In genomic region chr1:211133841-211134669, GRCh38 we compare ENCODE assay signal across 8 cellular contexts. TPM values are rescaled to one million over a fixed set of nuclear protein-coding genes. Genes with fewer than 3 reads are reported as not detected.
DNase-seq lines count a peak whose midpoint lies in the region; ATAC-seq and TF ChIP-seq lines count a peak whose summit lies in the region.

Gene KCNH1, minus strand, starts transcription at chr1:211134148. Its CDS starts 203 bp downstream, at chr1:211133945.

- no peaks in the 10 kb centered on the region for H3K4me1 Mint-ChIP-seq in activated T-helper 17 cell treated with anti-CD3 and anti-CD28 coated beads, Interleukin-2, amount 50 U/mL, for 72 hours
- H3K4me1 Mint-ChIP-seq in neural crest cell, result no peaks in the 10 kb centered on the region
- H3K4me1 Mint-ChIP-seq in stimulated activated naive CD8-positive, alpha-beta T cell treated with anti-CD3 and anti-CD28 coated beads, Interleukin-15, Interleukin-2, amounts not matched to agents 100 ng/mL and 50 ng/mL, for 24 hours (ENCODE audit: low read depth), result peaks cover 18% of the 10 kb centered on the region

- peak within 1 kb of the TSS; percentile 77 for H3K4me2 ChIP-seq in IMR-90 (ENCODE audit: low read depth, low read length)

- peak within 1 kb of the TSS; percentile 40; the same call in 1 of the 2 replicates for H2BK120ac ChIP-seq in IMR-90 (ENCODE audit: low read depth, low read length)

- H4K91ac ChIP-seq in IMR-90 (ENCODE audit: insufficient read depth, low read depth, low read length), result peak within 1 kb of the TSS; percentile 39; the same call in 1 of the 2 replicates

- no peak within 1 kb of the TSS for H4K8ac ChIP-seq in IMR-90 (ENCODE audit: low read depth in 2 of 2, low read length in 2 of 2)

- no peak within 1 kb of the TSS for H2AK5ac ChIP-seq in IMR-90 (ENCODE audit: low read depth, low read length)

- TF ChIP-seq CTCF in IMR-90 (conservative IDR thresholded peaks at IDR 0.05; ENCODE audit: low read depth, low read length), result peak; percentile 99
- TF ChIP-seq CTCF in neural crest cell (conservative IDR thresholded peaks at IDR 0.05), result peak; percentile 98

- in situ Hi-C loops in IMR-90 (cut with MboI; ENCODE audit: low sequenced_read_pairs), result loop anchor here (5.0 kb wide), 2 partner anchors 547 to 687 kb away; no protein-coding TSS in a partner anchor

- H2BK15ac ChIP-seq in IMR-90 (ENCODE audit: low read depth, low read length), result no peak within 1 kb of the TSS

- no peaks in the 10 kb centered on the region for H3K79me1 ChIP-seq in IMR-90 (ENCODE audit: low read depth in 1 of 2, low read length in 2 of 2)

- peak within 1 kb of the TSS; percentile 58 for H3K4me3 ChIP-seq in IMR-90 (ENCODE audit: insufficient read depth, low read depth, low read length)

- H2AK9ac ChIP-seq in IMR-90 (replicated peaks; ENCODE audit: low read depth, low read length, poor library complexity), result no peak within 1 kb of the TSS

- CTCF ChIA-PET in IMR-90 (lab: Yijun Ruan, JAX), result interaction anchor here (0.5 to 4.6 kb wide), 38 partner anchors 9 to 773 kb away, joined by 3 to 76 read pairs (median 4); no protein-coding TSS in a partner anchor

- POLR2A ChIA-PET in IMR-90 (lab: Charles Lee; ENCODE audit: unreplicated experiment), result interaction anchor here (0.6 kb wide), 1 partner anchor 12 kb away, joined by 3 read pairs; no protein-coding TSS in a partner anchor

- no peak within 1 kb of the TSS for H4K5ac ChIP-seq in IMR-90 (ENCODE audit: low read depth, low read length)

- no peaks in the 10 kb centered on the region for H3K36me3 ChIP-seq in IMR-90 (ENCODE audit: control insufficient read depth, insufficient read depth, low read length)

- peaks cover 8% of the 10 kb centered on the region for H3K27me3 ChIP-seq in IMR-90 (ENCODE audit: control insufficient read depth, insufficient read depth, low read length)

- no peak within 1 kb of the TSS for H3K18ac ChIP-seq in IMR-90 (ENCODE audit: low read depth, low read length)

- peaks cover 42% of the 10 kb centered on the region for H3K27me3 Mint-ChIP-seq in activated T-helper 17 cell treated with anti-CD3 and anti-CD28 coated beads, Interleukin-2, amount 50 U/mL, for 72 hours
- peaks cover 71% of the 10 kb centered on the region for H3K27me3 Mint-ChIP-seq in neural crest cell (ENCODE audit: low read depth)
- peaks cover 78% of the 10 kb centered on the region for H3K27me3 Mint-ChIP-seq in stimulated activated naive CD8-positive, alpha-beta T cell treated with anti-CD3 and anti-CD28 coated beads, Interleukin-15, Interleukin-2, amounts not matched to agents 100 ng/mL and 50 ng/mL, for 24 hours

- H4K20me1 ChIP-seq in IMR-90 (ENCODE audit: insufficient read depth, low read length), result no peaks in the 10 kb centered on the region

- peak within 1 kb of the TSS; percentile 47 for H3K4me3 Mint-ChIP-seq in activated T-helper 17 cell treated with anti-CD3 and anti-CD28 coated beads, Interleukin-2, amount 50 U/mL, for 72 hours
- H3K4me3 Mint-ChIP-seq in neural crest cell, result peak within 1 kb of the TSS; percentile 79
- peak within 1 kb of the TSS; percentile 65 for H3K4me3 Mint-ChIP-seq in stimulated activated naive CD8-positive, alpha-beta T cell treated with anti-CD3 and anti-CD28 coated beads, Interleukin-15, Interleukin-2, amounts not matched to agents 100 ng/mL and 50 ng/mL, for 24 hours

- peak; percentile 96 for TF ChIP-seq RAD21 in IMR-90 (IDR thresholded peaks at IDR 0.05; ENCODE audit: low read length)

- intact Hi-C loops in IMR-90 (cut with micrococcal nuclease), result loop anchor here (1.0 kb wide), 2 partner anchors 550 to 686 kb away; no protein-coding TSS in a partner anchor

- no peaks in the 10 kb centered on the region for H3K9me1 ChIP-seq in IMR-90 (ENCODE audit: insufficient read depth, low read length)

- H3K14ac ChIP-seq in IMR-90 (replicated peaks; ENCODE audit: low read depth, low read length), result no peak within 1 kb of the TSS

- WGBS in IMR-90 (ENCODE audit: extremely low coverage in 2 of 2, insufficient read length in 1 of 2), 2 experiments, result 2% methylated on average over 31 of the region's 60 CpGs; no CpG with 5 or more reads in 1 of the 2 experiments

- H2BK20ac ChIP-seq in IMR-90 (ENCODE audit: low read depth, low read length), result no peak within 1 kb of the TSS

- no peaks in the 10 kb centered on the region for H3K36me3 Mint-ChIP-seq in activated T-helper 17 cell treated with anti-CD3 and anti-CD28 coated beads, Interleukin-2, amount 50 U/mL, for 72 hours (ENCODE audit: low read depth)
- no peaks in the 10 kb centered on the region for H3K36me3 Mint-ChIP-seq in neural crest cell (ENCODE audit: low read depth)
- no peaks in the 10 kb centered on the region for H3K36me3 Mint-ChIP-seq in stimulated activated naive CD8-positive, alpha-beta T cell treated with anti-CD3 and anti-CD28 coated beads, Interleukin-15, Interleukin-2, amounts not matched to agents 100 ng/mL and 50 ng/mL, for 24 hours (ENCODE audit: low read depth)

- no peak within 1 kb of the TSS for H2BK5ac ChIP-seq in IMR-90 (ENCODE audit: low read depth, low read length, poor library complexity, severe bottlenecking)

- no peak within 1 kb of the TSS for H3K9ac ChIP-seq in IMR-90 (ENCODE audit: low read depth, low read length)

- BruUV-seq in IMR-90 (replicated peaks; lab: Mats Ljungman, UMichigan), result no TSS peak

- peak within 1 kb of the TSS; percentile 85 for H2AFZ ChIP-seq in IMR-90 (replicated peaks; ENCODE audit: low read length, poor library complexity)

- H3K4ac ChIP-seq in IMR-90 (ENCODE audit: low read depth, low read length), result peak within 1 kb of the TSS; percentile 60; the same call in 1 of the 2 replicates

- dilution Hi-C loops in IMR-90 (cut with HindIII; ENCODE audit: low sequenced_read_pairs, unreplicated experiment), result no loop called here

- ATAC-seq in GM21576 (IDR thresholded peaks at IDR 0.05; ENCODE audit: unreplicated experiment) (peak; percentile 95), IMR-90 (ENCODE audit: low read depth) (peak; percentile 96)
- ATAC-seq in activated T-helper 17 cell treated with anti-CD3 and anti-CD28 coated beads, Interleukin-2, amount 50 U/mL, for 72 hours (replicated peaks), result peak; percentile 90

- H3K27ac Mint-ChIP-seq in activated T-helper 17 cell treated with anti-CD3 and anti-CD28 coated beads, Interleukin-2, amount 50 U/mL, for 72 hours, result no peak within 1 kb of the TSS
- no peak within 1 kb of the TSS for H3K27ac Mint-ChIP-seq in neural crest cell (ENCODE audit: unreplicated experiment)
- H3K27ac Mint-ChIP-seq in stimulated activated naive CD8-positive, alpha-beta T cell treated with anti-CD3 and anti-CD28 coated beads, Interleukin-15, Interleukin-2, amounts not matched to agents 100 ng/mL and 50 ng/mL, for 24 hours, result no peak within 1 kb of the TSS

- H3K56ac ChIP-seq in IMR-90 (ENCODE audit: extremely low read depth, insufficient read depth, low read length), result 0 out of 2 replicates have a peak within 1 kb of the TSS, but pooled peaks have one; percentile 31

- H3K27ac ChIP-seq in IMR-90 (ENCODE audit: insufficient read depth, low read length), result no peak within 1 kb of the TSS

- DNase-seq in DMS153 treated with DMSO at 0.1 percent for 48 hours (lab: John Stamatoyannopoulos, UW; ENCODE audit: unreplicated experiment) (peak; percentile 98), IMR-90 (peak; percentile 69), fibroblast of peridontal ligament (ENCODE audit: extremely low read depth) (peak; percentile 54), neural crest cell (ENCODE audit: low read depth, low spot score) (peak; percentile 91)

- H3K9me3 ChIP-seq in IMR-90 (ENCODE audit: control insufficient read depth, insufficient read depth, low read length), result no peaks in the 10 kb centered on the region

- no peaks in the 10 kb centered on the region for H3K4me1 ChIP-seq in IMR-90 (ENCODE audit: control insufficient read depth, insufficient read depth, low read length)

- peak within 1 kb of the TSS; percentile 20; the same call in 1 of the 2 replicates for H3K23ac ChIP-seq in IMR-90 (ENCODE audit: low read depth, low read length)

- no peaks in the 10 kb centered on the region for H3K9me3 Mint-ChIP-seq in activated T-helper 17 cell treated with anti-CD3 and anti-CD28 coated beads, Interleukin-2, amount 50 U/mL, for 72 hours
- H3K9me3 Mint-ChIP-seq in neural crest cell, result no peaks in the 10 kb centered on the region
- no peaks in the 10 kb centered on the region for H3K9me3 Mint-ChIP-seq in stimulated activated naive CD8-positive, alpha-beta T cell treated with anti-CD3 and anti-CD28 coated beads, Interleukin-15, Interleukin-2, amounts not matched to agents 100 ng/mL and 50 ng/mL, for 24 hours

- TF ChIP-seq POLR2A in IMR-90 (IDR thresholded peaks at IDR 0.05; ENCODE audit: low read depth, low read length), result peak; percentile 45

TF ChIP-seq in IMR-90, 13 proteins besides CTCF, POLR2A, EP300 and RAD21 (continues in another document):
- peak; percentile 99 for TF ChIP-seq SMC3 (IDR thresholded peaks at IDR 0.05; ENCODE audit: low read depth, low read length)
- no peak for TF ChIP-seq FOS (IDR thresholded peaks at IDR 0.05; ENCODE audit: low read depth, low read length)
- no peak for TF ChIP-seq NFE2L2 (IDR thresholded peaks at IDR 0.05; ENCODE audit: low read depth, low read length)

TF ChIP-seq in PFSK-1, 5 proteins besides CTCF, POLR2A, EP300 and RAD21:
- TF ChIP-seq SIN3A (IDR thresholded peaks at IDR 0.05; ENCODE audit: borderline replicate concordance, insufficient read depth, low read length), result no peak
- peak; percentile 72 for TF ChIP-seq FOXP2 (optimal IDR thresholded peaks at IDR 0.05; ENCODE audit: borderline replicate concordance, extremely low read depth, extremely low read length, insufficient read depth)
TF ChIP-seq in PFSK-1: peak in this region for 1.

RNA-seq across cellular contexts. Expression of gene KCNH1, which starts in this region (rescaled TPM):
- total RNA-seq in IMR-90 (2012; rRNA removed) (0.54 and 0.56 TPM in 2 replicates), neural crest cell (0.21 TPM in 1 of 2 replicates, not detected in the other)
- 0.20 and 0.27 TPM in 2 replicates for polyA plus RNA-seq in IMR-90 (2012; rRNA removed)
- polyA plus RNA-seq in IMR-90 (2012; cell fraction: cytosol; rRNA removed), result 0.10 and 0.70 TPM in 2 replicates
- 0.11 and 0.32 TPM in 2 replicates for polyA plus RNA-seq in IMR-90 (2012; cell fraction: nucleus; rRNA removed; ENCODE audit: low replicate concordance)
- polyA plus RNA-seq in PFSK-1 (2012; ENCODE audit: insufficient read length, low read depth), result not detected
- total RNA-seq in activated T-helper 17 cell treated with anti-CD3 and anti-CD28 coated beads, Interleukin-2, amount 50 U/mL, for 72 hours, result not detected

Comparison
In these comparisons a context has a peak if more than half of its experiments do, and no peak if none do; other contexts are left out.
1. Peak in DNase-seq, ATAC-seq, H3K4me3 ChIP-seq and H3K4me2 ChIP-seq in IMR-90; RNA of the gene not detected or under 1 TPM.
2. Peak in ATAC-seq in activated T-helper 17 cell treated with anti-CD3 and anti-CD28 coated beads, Interleukin-2, amount 50 U/mL, for 72 hours; RNA of the gene not detected or under 1 TPM.
3. Peak in DNase-seq in neural crest cell; RNA of the gene not detected or under 1 TPM.